34 cellular contexts compared by ENCODE assay signal in the genomic region with DNA sequence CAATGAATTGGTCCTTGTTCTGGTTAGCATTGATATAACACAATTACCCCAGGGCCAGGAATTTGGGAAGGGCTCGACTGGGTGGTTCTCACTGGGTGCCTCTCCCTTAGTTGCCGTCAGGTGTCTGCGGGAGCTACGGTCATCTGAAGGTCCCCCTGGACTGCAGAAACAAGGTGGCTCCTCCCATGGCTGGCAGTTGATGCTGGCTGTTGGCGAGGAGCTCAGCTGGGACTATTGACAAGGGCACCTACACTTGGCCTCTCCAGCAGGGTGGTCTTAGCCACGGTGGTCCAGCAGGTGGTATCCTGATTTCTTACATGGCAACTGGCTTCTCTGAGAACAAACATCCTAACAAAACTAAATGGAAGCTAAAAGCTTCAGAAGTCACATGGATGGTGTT. TPM values are rescaled to one million over a fixed set of nuclear protein-coding genes. Genes with fewer than 3 reads are reported as not detected.
"Had no signal": no experiment of that assay in that cellular context is flagged by ENCODE, and none has a peak within 500 bp of the region (broad histone marks: within the 10 kb centered on the region; RNA-seq: fewer than 3 reads in every experiment).

No MANE protein-coding gene starts in this region.

- DNase-seq: activated CD4-positive, alpha-beta T cell treated with anti-CD3 and anti-CD28 coated beads for 1 hour; activated CD4-positive, alpha-beta T cell treated with anti-CD3 and anti-CD28 coated beads for 48 hours; activated CD4-positive, CD25-positive, alpha-beta regulatory T cell; activated effector memory CD4-positive, alpha-beta T cell treated with anti-CD3 and anti-CD28 coated beads, Interleukin-2, amount 50 U/mL, for 16 hours; activated naive CD4-positive, alpha-beta T cell; activated naive CD4-positive, alpha-beta T cell treated with anti-CD3 and anti-CD28 coated beads, Interleukin-2, amount 50 U/mL, for 16 hours; activated naive CD8-positive, alpha-beta T cell treated with anti-CD3 and anti-CD28 coated beads for 36 hours; activated T-cell treated with anti-CD3 and anti-CD28 coated beads, Interleukin-2, amount 50 U/mL, for 1 hour; activated T-cell treated with anti-CD3 and anti-CD28 coated beads, Interleukin-2, amount 50 U/mL, for 72 hours; amniotic stem cell; aorta; brain microvascular endothelial cell; central memory CD4-positive, alpha-beta T cell; NCI-H1092 treated with DMSO at 0.1 percent for 48 hours; NCI-H1417; NCI-H187 treated with DMSO at 0.1 percent for 48 hours; NCI-H2081; NCI-H2171 treated with DMSO at 0.1 percent for 48 hours; NCI-H2227 treated with DMSO at 0.1 percent for 48 hours; NCI-H446 treated with DMSO at 0.1 percent for 48 hours; NCI-H524; PC-3; SIG-M5; SW 1271; T-helper 1 cell; T-helper 2 cell; T-helper 9 cell had no signal

- FAIRE-seq: RCC 7860 had no signal

- ATAC-seq: activated CD8-positive, alpha-beta T cell treated with anti-CD3 and anti-CD28 coated beads for 36 hours; activated T-cell treated with anti-CD3 and anti-CD28 coated beads, Interleukin-2, amount 50 U/mL, for 72 hours; activated T-helper 17 cell treated with anti-CD3 and anti-CD28 coated beads, Interleukin-2, amount 50 U/mL, for 72 hours; PC-3; Right ventricle myocardium inferior had no signal

- H3K27ac ChIP-seq: brain microvascular endothelial cell, RWPE1, VCaP had no signal

- H3K27me3 ChIP-seq: brain microvascular endothelial cell had no signal

- H3K36me3 ChIP-seq: brain microvascular endothelial cell had no signal

RNA-seq across cellular contexts. Expression of a gene that starts 41.0 kb away (rescaled TPM):
- total RNA-seq: activated CD8-positive, alpha-beta T cell treated with anti-CD3 and anti-CD28 coated beads for 36 hours; M059J; PC-3 had no signal
